ENCODE assay signal across 24 cellular contexts in the genomic region with DNA sequence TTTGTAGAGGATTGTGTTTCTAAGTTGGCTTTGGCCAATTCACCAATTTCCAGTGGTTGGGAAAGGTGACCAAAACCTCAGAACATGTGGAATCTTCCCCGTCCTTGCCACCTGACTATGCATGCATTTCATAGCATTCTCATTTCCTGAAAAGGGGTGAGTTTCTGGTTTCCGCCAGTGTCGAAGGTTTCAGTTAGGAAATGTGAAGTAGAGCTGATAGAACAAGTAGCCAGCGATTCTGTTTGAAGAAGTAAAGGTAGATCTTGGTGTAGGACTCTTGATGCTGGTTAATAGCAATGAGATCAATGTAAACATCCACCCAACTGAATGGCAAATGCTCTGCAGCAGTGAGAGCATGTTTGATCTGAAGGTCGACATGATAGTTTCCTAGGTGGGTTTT. TPM values are rescaled to one million over a fixed set of nuclear protein-coding genes. Genes with fewer than 3 reads are reported as not detected.
"Had no signal": no experiment of that assay in that cellular context is flagged by ENCODE, and none has a peak within 500 bp of the region (broad histone marks: within the 10 kb centered on the region; RNA-seq: fewer than 3 reads in every experiment).

No MANE protein-coding gene starts in this region.

- H3K27ac ChIP-seq: dorsolateral prefrontal cortex, neural progenitor cell, parathyroid adenoma, right lobe of liver, thyroid gland had no signal

- H3K4me1 Mint-ChIP-seq: immature natural killer cell; naive thymus-derived CD4-positive, alpha-beta T cell; nephron; stimulated activated naive CD8-positive, alpha-beta T cell treated with anti-CD3 and anti-CD28 coated beads, Interleukin-15, amount 100 ng/mL, for 72 hours had no signal

- H3K4me1 ChIP-seq: parathyroid adenoma, thyroid gland had no signal

- H2AFZ ChIP-seq: neural progenitor cell, parathyroid adenoma had no signal

- DNase-seq: cortex of kidney; dorsolateral prefrontal cortex; effector CD4-positive, alpha-beta T cell; hypothalamus; immature natural killer cell; mesendoderm; midbrain; naive thymus-derived CD4-positive, alpha-beta T cell; right lobe of liver; small intestine; stimulated activated CD4-positive, alpha-beta T cell treated with anti-CD3 and anti-CD28 coated beads, Interleukin-15, amount 100 ng/mL, for 24 hours; stimulated activated CD4-positive, alpha-beta T cell treated with anti-CD3 and anti-CD28 coated beads, Interleukin-2, amount 100 ng/mL, for 48 hours; stimulated activated naive CD4-positive, alpha-beta T cell; stimulated activated naive CD8-positive, alpha-beta T cell treated with anti-CD3 and anti-CD28 coated beads, Interleukin-15, amount 100 ng/mL, for 72 hours; thyroid gland; trophoblast cell had no signal

- H3K4me3 ChIP-seq: dorsolateral prefrontal cortex, neural progenitor cell, right lobe of liver, thyroid gland had no signal

- H3K36me3 ChIP-seq: right lobe of liver, thyroid gland had no signal

- H3K9me3 ChIP-seq: right lobe of liver, thyroid gland had no signal

- H3K79me2 ChIP-seq: parathyroid adenoma had no signal

- ATAC-seq: left lobe of liver; naive thymus-derived CD4-positive, alpha-beta T cell; right lobe of liver; stimulated activated naive CD8-positive, alpha-beta T cell treated with anti-CD3 and anti-CD28 coated beads, Interleukin-15, amount 100 ng/mL, for 72 hours had no signal

- H3K27ac Mint-ChIP-seq: immature natural killer cell; naive thymus-derived CD4-positive, alpha-beta T cell; nephron; neural progenitor cell; progenitor cell of endocrine pancreas; stimulated activated naive CD8-positive, alpha-beta T cell treated with anti-CD3 and anti-CD28 coated beads, Interleukin-15, amount 100 ng/mL, for 72 hours had no signal

- H3K4me2 ChIP-seq: neural progenitor cell had no signal

- H3K9ac ChIP-seq: neural progenitor cell, parathyroid adenoma had no signal

- H3K4me3 Mint-ChIP-seq: immature natural killer cell; naive thymus-derived CD4-positive, alpha-beta T cell; nephron; neural progenitor cell; stimulated activated naive CD8-positive, alpha-beta T cell treated with anti-CD3 and anti-CD28 coated beads, Interleukin-15, amount 100 ng/mL, for 72 hours had no signal

- H3K36me3 Mint-ChIP-seq: immature natural killer cell had no signal

- H3K27me3 ChIP-seq: neural progenitor cell, right lobe of liver, thyroid gland had no signal

- FAIRE-seq: frontal cortex, keratinocyte, small intestine had no signal

RNA-seq across cellular contexts. Expression of gene SMOC1, which starts 15.9 kb away (rescaled TPM):
- total RNA-seq: fibroblast of villous mesenchyme had no signal
- polyA plus RNA-seq: immature natural killer cell; naive thymus-derived CD4-positive, alpha-beta T cell had no signal
